ENCODE assay signal across 17 cellular contexts in the genomic region with DNA sequence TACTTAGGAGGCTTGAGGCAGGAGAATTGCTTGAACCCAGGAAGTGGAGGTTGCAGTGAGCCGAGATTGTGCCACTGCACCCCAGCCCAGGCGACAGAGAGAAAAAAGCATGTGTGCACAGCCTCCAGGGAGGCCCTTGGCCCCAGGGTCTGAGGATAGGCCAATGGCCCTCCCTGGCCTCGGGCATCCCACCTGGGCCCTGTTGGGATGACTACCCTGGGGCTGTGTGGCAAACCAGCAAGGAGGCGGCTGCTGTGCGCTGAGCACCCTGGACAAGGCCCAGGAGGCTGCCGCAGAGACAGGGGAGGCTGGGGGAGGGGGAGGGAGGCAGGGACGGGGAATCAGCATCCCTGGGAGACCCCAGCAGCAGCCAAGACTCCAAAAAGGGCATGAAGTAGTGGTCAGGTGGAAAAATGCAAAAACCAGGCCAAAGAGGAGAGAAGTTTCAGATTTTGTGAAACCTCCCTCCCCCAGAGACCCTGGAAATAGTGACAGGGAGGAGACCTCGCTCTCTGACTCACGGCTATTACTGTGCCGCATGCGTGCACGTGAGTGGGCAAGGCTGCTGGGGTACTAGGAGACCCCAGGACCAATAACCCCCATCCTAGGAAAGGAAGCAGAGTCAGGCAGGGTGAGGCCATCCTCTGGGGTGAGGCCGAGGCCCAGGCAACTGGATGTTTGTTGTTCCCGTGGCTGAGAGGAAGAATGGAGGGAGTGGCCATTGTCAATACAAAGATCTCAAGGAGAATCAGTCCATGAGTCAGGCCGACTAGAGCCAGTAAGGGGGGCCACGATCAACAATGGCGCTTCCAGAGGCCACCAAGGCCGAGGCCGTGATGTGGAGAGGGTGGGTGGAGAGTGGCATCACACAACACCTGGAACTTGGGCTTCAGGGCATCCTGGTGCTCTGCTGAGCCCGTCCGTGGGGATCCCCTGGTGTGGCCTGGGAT. TPM values are rescaled to one million over a fixed set of nuclear protein-coding genes. Genes with fewer than 3 reads are reported as not detected.
DNase-seq lines count a peak whose midpoint lies in the region; ATAC-seq and TF ChIP-seq lines count a peak whose summit lies in the region.
"Had no signal": no experiment of that assay in that cellular context is flagged by ENCODE, and none has a peak within 500 bp of the region (broad histone marks: within the 10 kb centered on the region; RNA-seq: fewer than 3 reads in every experiment).

No MANE protein-coding gene starts in this region.

- no peaks in the 10 kb centered on the region for H3K36me3 ChIP-seq in SJSA1
- H3K36me3 ChIP-seq in mucosa of stomach (ENCODE audit: control insufficient read depth, insufficient read depth, low read length): no peaks in the 10 kb centered on the region
- H3K36me3 ChIP-seq in left ventricle myocardium inferior: no peaks in the 10 kb centered on the region
- H3K36me3 ChIP-seq: right lobe of liver had no signal

- H3K27me3 ChIP-seq in SJSA1 (replicated peaks): no peaks in the 10 kb centered on the region
- no peaks in the 10 kb centered on the region for H3K27me3 ChIP-seq in mucosa of stomach (ENCODE audit: control insufficient read depth, insufficient read depth, low read length)
- no peaks in the 10 kb centered on the region for H3K27me3 ChIP-seq in left ventricle myocardium inferior (ENCODE audit: low read depth)
- H3K27me3 ChIP-seq: right lobe of liver had no signal

- H3K4me1 ChIP-seq in SJSA1 (replicated peaks): peaks cover 13% of the 10 kb centered on the region
- peaks cover 63% of the 10 kb centered on the region for H3K4me1 ChIP-seq in mucosa of stomach (ENCODE audit: control insufficient read depth, insufficient read depth, low read length)
- H3K4me1 ChIP-seq in left ventricle myocardium inferior: peaks cover 5% of the 10 kb centered on the region
- H3K4me1 ChIP-seq: right lobe of liver had no signal

- peak overlapping the region; percentile 1 for H3K9ac ChIP-seq in mucosa of stomach (ENCODE audit: low read length)

- H3K9me3 ChIP-seq in SJSA1 (replicated peaks) (no peaks in the 10 kb centered on the region; the same call in 1 of the 2 replicates), mucosa of stomach (ENCODE audit: control insufficient read depth, low read length) (no peaks in the 10 kb centered on the region), left ventricle myocardium inferior (replicated peaks) (peaks cover 2% of the 10 kb centered on the region)

- DNase-seq in ELR (ENCODE audit: low read depth): peak; percentile 39
- peak; percentile 64 to 71 for DNase-seq in SJSA1 (ENCODE audit: low read depth in 1 of 2, low spot score in 2 of 2)
- DNase-seq in globus pallidus (ENCODE audit: low spot score): peak; percentile 83
- no peak for DNase-seq in OCI-M2 (lab: John Stamatoyannopoulos, UW; ENCODE audit: unreplicated experiment)
- no peak for DNase-seq in left ventricle myocardium inferior
- DNase-seq: activated CD4-positive, CD25-positive, alpha-beta regulatory T cell; cerebellar nuclear complex; NCI-H2029; occipital lobe; right lobe of liver had no signal

- intact Hi-C loops in left ventricle myocardium inferior (cut with micrococcal nuclease): no loop called here

- H3K27ac ChIP-seq in SJSA1: peak overlapping the region; percentile 67
- no peak overlapping the region for H3K27ac ChIP-seq in left ventricle myocardium inferior (replicated peaks)
- H3K27ac ChIP-seq: right lobe of liver had no signal

- no peak overlapping the region for H3K4me3 ChIP-seq in SJSA1
- H3K4me3 ChIP-seq in mucosa of stomach (ENCODE audit: low read length): no peak overlapping the region
- no peak overlapping the region for H3K4me3 ChIP-seq in left ventricle myocardium inferior
- H3K4me3 ChIP-seq: lung, right lobe of liver had no signal

- no peak for TF ChIP-seq CTCF in left ventricle myocardium inferior (IDR thresholded peaks at IDR 0.05; ENCODE audit: borderline replicate concordance)

- ATAC-seq in HG02571 (IDR thresholded peaks at IDR 0.05; ENCODE audit: unreplicated experiment) (no peak), GM18868 (IDR thresholded peaks at IDR 0.05; ENCODE audit: unreplicated experiment) (no peak)
- ATAC-seq: activated T-helper 17 cell treated with anti-CD3 and anti-CD28 coated beads, Interleukin-2, amount 50 U/mL, for 72 hours had no signal

RNA-seq across cellular contexts. Expression of gene B3GNT7, which starts 16.0 kb away (rescaled TPM):
- total RNA-seq in SJSA1 (2014; rRNA removed; shearing (Covaris generic)): not detected in 2 replicates
- 2.4 TPM for total RNA-seq in left ventricle myocardium inferior
- total RNA-seq: NCI-H460; T-helper 2 cell treated with Interferon-gamma antibody and Interleukin-4, amounts not matched to agents 100 ng/mL and 5 ng/mL, for 36 hours had no signal

Comparison
In these comparisons a context has a peak if more than half of its experiments do, and no peak if none do; other contexts are left out.
1. DNase-seq: peak in ELR (single experiment), SJSA1 (2 of 2) and globus pallidus (single experiment); none in OCI-M2 (single experiment) and left ventricle myocardium inferior (single experiment).